ENCODE assay signal across 9 cellular contexts in genomic region chr12:65826513-65827171, GRCh38. TPM values are rescaled to one million over a fixed set of nuclear protein-coding genes. Genes with fewer than 3 reads are reported as not detected.
DNase-seq lines count a peak whose midpoint lies in the region; ATAC-seq and TF ChIP-seq lines count a peak whose summit lies in the region.
"Had no signal": no experiment of that assay in that cellular context is flagged by ENCODE, and none has a peak within 500 bp of the region (broad histone marks: within the 10 kb centered on the region; RNA-seq: fewer than 3 reads in every experiment).

No MANE protein-coding gene starts in this region.

- no peaks in the 10 kb centered on the region for H3K36me3 ChIP-seq in heart right ventricle

- peak overlapping the region in 6 of 10 donors; percentile 58 to 68 (median 64) for H3K4me3 ChIP-seq in heart right ventricle

- H3K9me3 ChIP-seq in heart right ventricle, result no peaks in the 10 kb centered on the region

- peak overlapping the region; percentile 95 for H3K4me3 Mint-ChIP-seq in type B pancreatic cell
- no peak overlapping the region for H3K4me3 Mint-ChIP-seq in activated T-helper 1 cell treated with anti-CD3 and anti-CD28 coated beads, Interleukin-12 subunit alpha, Interleukin-12 subunit beta, Interleukin-2, Interleukin-4 antibody, amounts not matched to agents 30 ng/mL and 10 ng/mL and 1 ng/mL, durations not matched to agents 14 hours and 24 hours and 36 hours

- H3K27me3 ChIP-seq in heart right ventricle, result peaks cover 7 to 87% (median 58%) of the 10 kb centered on the region in 7 donors

- no peaks in the 10 kb centered on the region for H3K9me3 Mint-ChIP-seq in type B pancreatic cell
- no peaks in the 10 kb centered on the region for H3K9me3 Mint-ChIP-seq in activated T-helper 1 cell treated with anti-CD3 and anti-CD28 coated beads, Interleukin-12 subunit alpha, Interleukin-12 subunit beta, Interleukin-2, Interleukin-4 antibody, amounts not matched to agents 30 ng/mL and 10 ng/mL and 1 ng/mL, durations not matched to agents 14 hours and 24 hours and 36 hours

- peaks cover 41% of the 10 kb centered on the region for H3K4me1 Mint-ChIP-seq in type B pancreatic cell (ENCODE audit: unreplicated experiment)
- H3K4me1 Mint-ChIP-seq in activated T-helper 1 cell treated with anti-CD3 and anti-CD28 coated beads, Interleukin-12 subunit alpha, Interleukin-12 subunit beta, Interleukin-2, Interleukin-4 antibody, amounts not matched to agents 30 ng/mL and 10 ng/mL and 1 ng/mL, durations not matched to agents 14 hours and 24 hours and 36 hours (ENCODE audit: low read depth), result peaks cover 15% of the 10 kb centered on the region

- H3K27me3 Mint-ChIP-seq in type B pancreatic cell, result peaks cover 30% of the 10 kb centered on the region
- peaks cover 72% of the 10 kb centered on the region for H3K27me3 Mint-ChIP-seq in activated T-helper 1 cell treated with anti-CD3 and anti-CD28 coated beads, Interleukin-12 subunit alpha, Interleukin-12 subunit beta, Interleukin-2, Interleukin-4 antibody, amounts not matched to agents 30 ng/mL and 10 ng/mL and 1 ng/mL, durations not matched to agents 14 hours and 24 hours and 36 hours (ENCODE audit: insufficient read depth)

- intact Hi-C loops in heart right ventricle (cut with DNase I) (no loop called here), Right ventricle myocardium superior (cut with DNase I) (no loop called here)
- intact Hi-C loops in activated T-helper 1 cell treated with anti-CD3 and anti-CD28 coated beads, Interleukin-12 subunit alpha, Interleukin-12 subunit beta, Interleukin-2, Interleukin-4 antibody, amounts not matched to agents 30 ng/mL and 10 ng/mL and 1 ng/mL, durations not matched to agents 14 hours and 24 hours and 36 hours (cut with micrococcal nuclease), result loop anchor here (10.0 kb wide), 1 partner anchor 1002 kb away; the partner anchor contains the start of gene TBC1D30

- TF ChIP-seq CTCF in heart right ventricle (IDR thresholded peaks at IDR 0.05), result no peak
- TF ChIP-seq CTCF in type B pancreatic cell (conservative IDR thresholded peaks at IDR 0.05), result no peak

- peaks cover 33% of the 10 kb centered on the region for H3K36me3 Mint-ChIP-seq in type B pancreatic cell
- peaks cover 2% of the 10 kb centered on the region for H3K36me3 Mint-ChIP-seq in activated T-helper 1 cell treated with anti-CD3 and anti-CD28 coated beads, Interleukin-12 subunit alpha, Interleukin-12 subunit beta, Interleukin-2, Interleukin-4 antibody, amounts not matched to agents 30 ng/mL and 10 ng/mL and 1 ng/mL, durations not matched to agents 14 hours and 24 hours and 36 hours (ENCODE audit: low read depth)

- WGBS in heart right ventricle, 2 donors, result 42 to 46% methylated on average over 13 of the region's 13 CpGs

- H3K4me1 ChIP-seq in heart right ventricle, result peaks cover 7 to 42% (median 27%) of the 10 kb centered on the region in 9 donors

- no peak overlapping the region for H3K27ac ChIP-seq in heart right ventricle

- ATAC-seq in heart right ventricle (no peak), Right ventricle myocardium superior (ENCODE audit: poor library complexity) (no peak), GM19455 (IDR thresholded peaks at IDR 0.05; ENCODE audit: unreplicated experiment) (no peak)

- no peak for DNase-seq in heart right ventricle
- no peak for DNase-seq in Right ventricle myocardium superior
- DNase-seq in amniotic epithelial cell (ENCODE audit: low read depth), result peak; percentile 71
- peak; percentile 20 for DNase-seq in iPS-NIHi7 (ENCODE audit: extremely low spot score)
- no peak for DNase-seq in type B pancreatic cell (ENCODE audit: extremely low spot score, unreplicated experiment)
- DNase-seq in stimulated activated naive CD4-positive, alpha-beta T cell treated with Interleukin-2 at 50 U/mL for 16 hours (lab: John Stamatoyannopoulos, UW), result no peak
- DNase-seq in activated T-helper 1 cell treated with anti-CD3 and anti-CD28 coated beads, Interleukin-12 subunit alpha, Interleukin-12 subunit beta, Interleukin-2, Interleukin-4 antibody, amounts not matched to agents 30 ng/mL and 10 ng/mL and 1 ng/mL, durations not matched to agents 14 hours and 24 hours and 36 hours (ENCODE audit: low spot score), result no peak
- DNase-seq: DMS79 had no signal

- peak overlapping the region; percentile 88 for H3K27ac Mint-ChIP-seq in type B pancreatic cell
- H3K27ac Mint-ChIP-seq in activated T-helper 1 cell treated with anti-CD3 and anti-CD28 coated beads, Interleukin-12 subunit alpha, Interleukin-12 subunit beta, Interleukin-2, Interleukin-4 antibody, amounts not matched to agents 30 ng/mL and 10 ng/mL and 1 ng/mL, durations not matched to agents 14 hours and 24 hours and 36 hours, result no peak overlapping the region

RNA-seq across cellular contexts. Expression of gene HMGA2, which starts 2.4 kb away (rescaled TPM):
- total RNA-seq in heart right ventricle, result under 1 TPM in 1 of 10 donors, not detected in 9; 0.47 TPM
- polyA plus RNA-seq in heart right ventricle, result under 1 TPM; 0.07 to 0.12 TPM
- not detected for total RNA-seq in Right ventricle myocardium superior
- total RNA-seq in type B pancreatic cell (ENCODE audit: low replicate concordance), result 31.1 and 247 TPM in 2 replicates
- 0.03 TPM in 1 of 2 replicates, not detected in the other for total RNA-seq in activated T-helper 1 cell treated with anti-CD3 and anti-CD28 coated beads, Interleukin-12 subunit alpha, Interleukin-12 subunit beta, Interleukin-2, Interleukin-4 antibody, amounts not matched to agents 30 ng/mL and 10 ng/mL and 1 ng/mL, durations not matched to agents 14 hours and 24 hours and 36 hours

Comparison
In these comparisons a context has a peak if more than half of its experiments do, and no peak if none do; other contexts are left out.
1. DNase-seq: peak in amniotic epithelial cell (single experiment) and iPS-NIHi7 (single experiment); none in heart right ventricle (0 of 2), Right ventricle myocardium superior (single experiment), type B pancreatic cell (single experiment), stimulated activated naive CD4-positive, alpha-beta T cell treated with Interleukin-2 at 50 U/mL for 16 hours (single experiment) and activated T-helper 1 cell treated with anti-CD3 and anti-CD28 coated beads, Interleukin-12 subunit alpha, Interleukin-12 subunit beta, Interleukin-2, Interleukin-4 antibody, amounts not matched to agents 30 ng/mL and 10 ng/mL and 1 ng/mL, durations not matched to agents 14 hours and 24 hours and 36 hours (single experiment).
2. RNA of gene HMGA2, which starts 2.4 kb away (total RNA-seq): 31.1 to 247 TPM in type B pancreatic cell; 0.03 TPM in activated T-helper 1 cell treated with anti-CD3 and anti-CD28 coated beads, Interleukin-12 subunit alpha, Interleukin-12 subunit beta, Interleukin-2, Interleukin-4 antibody, amounts not matched to agents 30 ng/mL and 10 ng/mL and 1 ng/mL, durations not matched to agents 14 hours and 24 hours and 36 hours, 0.47 TPM in heart right ventricle and not detected in Right ventricle myocardium superior (single experiment); every median in the first group is over 10 times any median in the second.